ENCODE assay signal across 8 cellular contexts in the genomic region with DNA sequence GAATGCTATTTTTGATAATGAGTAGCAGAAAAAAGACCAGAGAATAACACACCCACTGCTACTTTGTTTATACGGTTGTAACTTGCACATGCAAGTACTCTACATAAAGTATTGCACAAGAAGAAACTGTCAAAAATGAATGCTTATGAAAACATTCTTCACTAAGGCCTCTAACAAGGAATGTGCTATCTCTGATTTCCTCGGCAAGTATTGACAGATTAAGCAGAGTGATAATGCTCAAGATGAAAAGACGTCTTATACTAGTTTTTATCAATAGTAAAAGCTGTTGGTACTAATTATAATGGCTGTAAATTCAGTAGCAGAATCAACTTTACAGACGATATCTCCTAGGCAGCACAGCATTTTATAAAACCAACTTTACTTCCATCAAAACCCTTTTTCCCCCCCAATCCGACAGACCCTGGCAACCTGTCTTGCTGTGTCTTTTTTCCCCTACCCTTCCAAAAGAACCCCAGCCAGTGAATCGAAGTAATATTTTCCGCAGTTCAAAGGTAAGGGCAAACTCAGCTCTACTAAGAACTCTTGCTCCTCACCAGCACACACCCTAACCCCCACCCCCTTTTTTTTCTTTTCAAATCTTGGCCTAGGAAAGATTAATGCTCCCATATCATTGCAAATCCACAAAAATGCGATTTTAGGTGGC. TPM values are rescaled to one million over a fixed set of nuclear protein-coding genes. Genes with fewer than 3 reads are reported as not detected.
DNase-seq lines count a peak whose midpoint lies in the region; ATAC-seq and TF ChIP-seq lines count a peak whose summit lies in the region.

No MANE protein-coding gene starts in this region.

- no peak for ATAC-seq in Panc1

- H3K36me3 Mint-ChIP-seq in activated T-cell treated with anti-CD3 and anti-CD28 coated beads, Interleukin-2, amount 50 U/mL, for 24 hours (ENCODE audit: low read depth): peaks cover 17% of the 10 kb centered on the region

- H3K36me3 ChIP-seq in Panc1 (ENCODE audit: control insufficient read depth, insufficient read depth, low read length) (peaks cover 3% of the 10 kb centered on the region; the same call in 1 of the 2 replicates), endocrine pancreas (ENCODE audit: control insufficient read depth, insufficient read depth, low read length) (no peaks in the 10 kb centered on the region), neural cell (ENCODE audit: insufficient read depth, low read length) (no peaks in the 10 kb centered on the region)

- peak overlapping the region; percentile 94 for H3K27ac Mint-ChIP-seq in activated T-cell treated with anti-CD3 and anti-CD28 coated beads, Interleukin-2, amount 50 U/mL, for 24 hours

- H4K20me1 ChIP-seq in neural cell (ENCODE audit: insufficient read depth): no peaks in the 10 kb centered on the region

- no peak for DNase-seq in activated T-cell treated with anti-CD3 and anti-CD28 coated beads, Interleukin-2, amount 50 U/mL, for 24 hours
- no peak for DNase-seq in activated T-cell treated with anti-CD3 and anti-CD28 coated beads for 4 hours
- no peak for DNase-seq in Panc1 (ENCODE audit: low read depth, low spot score)
- no peak for DNase-seq in T-helper 9 cell
- DNase-seq in NCI-H345 (lab: John Stamatoyannopoulos, UW): no peak
- DNase-seq in DMS153 treated with DMSO at 0.1 percent for 48 hours (lab: John Stamatoyannopoulos, UW; ENCODE audit: unreplicated experiment): no peak

- H3K4me1 Mint-ChIP-seq in activated T-cell treated with anti-CD3 and anti-CD28 coated beads, Interleukin-2, amount 50 U/mL, for 24 hours (ENCODE audit: low read depth): peaks cover 55% of the 10 kb centered on the region

- CTCF ChIA-PET in Panc1 (lab: Charles Lee): no interaction called here

- intact Hi-C loops in Panc1 (cut with micrococcal nuclease; ENCODE audit: unreplicated experiment): no loop called here

- H3F3A ChIP-seq in neural cell (ENCODE audit: insufficient read depth, low read length, poor library complexity, severe bottlenecking): peaks cover 5% of the 10 kb centered on the region

- peak overlapping the region; percentile 96 for H3K4me3 Mint-ChIP-seq in activated T-cell treated with anti-CD3 and anti-CD28 coated beads, Interleukin-2, amount 50 U/mL, for 24 hours

- H3K4me2 ChIP-seq in neural cell (ENCODE audit: low read length): peak overlapping the region; percentile 91

- POLR2A ChIA-PET in Panc1 (lab: Charles Lee): no interaction called here

- TSS peak; percentile 87 for BruUV-seq in Panc1 (replicated peaks; lab: Mats Ljungman, UMichigan)

- H3K4me3 ChIP-seq in Panc1 (ENCODE audit: low read depth in 2 of 2, low read length in 2 of 2): peak overlapping the region; percentile 80 to 89
- peak overlapping the region; percentile 93 for H3K4me3 ChIP-seq in endocrine pancreas (ENCODE audit: control insufficient read depth, insufficient read depth, low read length)
- H3K4me3 ChIP-seq in neural cell (ENCODE audit: low read length): peak overlapping the region; percentile 94

- H2AFZ ChIP-seq in neural cell (ENCODE audit: low read depth, low read length): peak overlapping the region; percentile 37

- H3K9me3 Mint-ChIP-seq in activated T-cell treated with anti-CD3 and anti-CD28 coated beads, Interleukin-2, amount 50 U/mL, for 24 hours: no peaks in the 10 kb centered on the region

- no peaks in the 10 kb centered on the region for H3K9me2 ChIP-seq in neural cell (ENCODE audit: insufficient read depth, low read length)

- no peaks in the 10 kb centered on the region for H3K9me3 ChIP-seq in Panc1 (ENCODE audit: control insufficient read depth, insufficient read depth, low read depth, low read length)
- no peaks in the 10 kb centered on the region for H3K9me3 ChIP-seq in endocrine pancreas (ENCODE audit: control insufficient read depth, low read length)
- no peaks in the 10 kb centered on the region for H3K9me3 ChIP-seq in neural cell (ENCODE audit: low read length)

- H3K27me3 ChIP-seq in Panc1 (ENCODE audit: control insufficient read depth, insufficient read depth, low read length) (no peaks in the 10 kb centered on the region), endocrine pancreas (ENCODE audit: control insufficient read depth, insufficient read depth, low read length) (no peaks in the 10 kb centered on the region), neural cell (ENCODE audit: insufficient read depth, low read depth, low read length) (no peaks in the 10 kb centered on the region)

- H3K4me1 ChIP-seq in Panc1 (ENCODE audit: control insufficient read depth, insufficient read depth, low read length) (peaks cover 25% of the 10 kb centered on the region), endocrine pancreas (ENCODE audit: control insufficient read depth, insufficient read depth, low read length) (peaks cover 24% of the 10 kb centered on the region)

- TF ChIP-seq EP300 in neural cell (conservative IDR thresholded peaks at IDR 0.05; ENCODE audit: poor library complexity, severe bottlenecking): no peak

- peak overlapping the region; percentile 70 for H3K9ac ChIP-seq in endocrine pancreas (ENCODE audit: control insufficient read depth, insufficient read depth, low read length)
- H3K9ac ChIP-seq in neural cell (ENCODE audit: low read length): peak overlapping the region; percentile 90

- TF ChIP-seq RAD21 in neural cell (conservative IDR thresholded peaks at IDR 0.05): no peak

- H3K27ac ChIP-seq in Panc1 (ENCODE audit: low read length) (peak overlapping the region; percentile 82), neural cell (ENCODE audit: low read length) (peak overlapping the region; percentile 96)

- peaks cover 55% of the 10 kb centered on the region for H3K79me2 ChIP-seq in neural cell (replicated peaks; ENCODE audit: insufficient read depth, low read length)

- H3K27me3 Mint-ChIP-seq in activated T-cell treated with anti-CD3 and anti-CD28 coated beads, Interleukin-2, amount 50 U/mL, for 24 hours: no peaks in the 10 kb centered on the region

- in situ Hi-C loops in Panc1 (cut with HindIII; ENCODE audit: low pct_unique_long_range_greater_than_20kb, low sequenced_read_pairs): no loop called here

- TF ChIP-seq CTCF in Panc1 (IDR thresholded peaks at IDR 0.05): no peak
- TF ChIP-seq CTCF in neural cell (IDR thresholded peaks at IDR 0.05; ENCODE audit: poor library complexity, severe bottlenecking): no peak

TF ChIP-seq in neural cell, 6 proteins besides CTCF, POLR2A, EP300 and RAD21:
- TF ChIP-seq EZH2 (IDR thresholded peaks at IDR 0.05; ENCODE audit: borderline replicate concordance, insufficient read depth, low read length, poor library complexity, severe bottlenecking): no peak
- peak; percentile 13 for TF ChIP-seq TAF1 (IDR thresholded peaks at IDR 0.05; ENCODE audit: low read depth)
- no peak for TF ChIP-seq POLR2AphosphoS5 (IDR thresholded peaks at IDR 0.05)
- TF ChIP-seq, protein P1, sequence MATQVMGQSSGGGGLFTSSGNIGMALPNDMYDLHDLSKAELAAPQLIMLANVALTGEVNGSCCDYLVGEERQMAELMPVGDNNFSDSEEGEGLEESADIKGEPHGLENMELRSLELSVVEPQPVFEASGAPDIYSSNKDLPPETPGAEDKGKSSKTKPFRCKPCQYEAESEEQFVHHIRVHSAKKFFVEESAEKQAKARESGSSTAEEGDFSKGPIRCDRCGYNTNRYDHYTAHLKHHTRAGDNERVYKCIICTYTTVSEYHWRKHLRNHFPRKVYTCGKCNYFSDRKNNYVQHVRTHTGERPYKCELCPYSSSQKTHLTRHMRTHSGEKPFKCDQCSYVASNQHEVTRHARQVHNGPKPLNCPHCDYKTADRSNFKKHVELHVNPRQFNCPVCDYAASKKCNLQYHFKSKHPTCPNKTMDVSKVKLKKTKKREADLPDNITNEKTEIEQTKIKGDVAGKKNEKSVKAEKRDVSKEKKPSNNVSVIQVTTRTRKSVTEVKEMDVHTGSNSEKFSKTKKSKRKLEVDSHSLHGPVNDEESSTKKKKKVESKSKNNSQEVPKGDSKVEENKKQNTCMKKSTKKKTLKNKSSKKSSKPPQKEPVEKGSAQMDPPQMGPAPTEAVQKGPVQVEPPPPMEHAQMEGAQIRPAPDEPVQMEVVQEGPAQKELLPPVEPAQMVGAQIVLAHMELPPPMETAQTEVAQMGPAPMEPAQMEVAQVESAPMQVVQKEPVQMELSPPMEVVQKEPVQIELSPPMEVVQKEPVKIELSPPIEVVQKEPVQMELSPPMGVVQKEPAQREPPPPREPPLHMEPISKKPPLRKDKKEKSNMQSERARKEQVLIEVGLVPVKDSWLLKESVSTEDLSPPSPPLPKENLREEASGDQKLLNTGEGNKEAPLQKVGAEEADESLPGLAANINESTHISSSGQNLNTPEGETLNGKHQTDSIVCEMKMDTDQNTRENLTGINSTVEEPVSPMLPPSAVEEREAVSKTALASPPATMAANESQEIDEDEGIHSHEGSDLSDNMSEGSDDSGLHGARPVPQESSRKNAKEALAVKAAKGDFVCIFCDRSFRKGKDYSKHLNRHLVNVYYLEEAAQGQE (IDR thresholded peaks at IDR 0.05; ENCODE audit: borderline replicate concordance): no peak
- no peak for TF ChIP-seq SMC3 (conservative IDR thresholded peaks at IDR 0.05; ENCODE audit: poor library complexity)
- no peak for TF ChIP-seq MXI1 (conservative IDR thresholded peaks at IDR 0.05; ENCODE audit: poor library complexity, severe bottlenecking)

RNA-seq across cellular contexts. Expression of a gene that starts 1.5 kb away (rescaled TPM):
- total RNA-seq in Panc1 (2021; ENCODE audit: unreplicated experiment): 47.5 TPM
- polyA plus RNA-seq in Panc1 (2012; ENCODE audit: insufficient read length): 15.4 TPM
- polyA plus RNA-seq in neural cell: 64.0 and 74.8 TPM in 2 replicates
- polyA minus RNA-seq in neural cell: 172 and 182 TPM in 2 replicates

RNA-seq across cellular contexts. Expression of a gene that starts 52.3 kb away (rescaled TPM):
- 103 TPM for total RNA-seq in Panc1 (2021; ENCODE audit: unreplicated experiment)
- 77.3 TPM for polyA plus RNA-seq in Panc1 (2012; ENCODE audit: insufficient read length)
- polyA plus RNA-seq in neural cell: 449 and 451 TPM in 2 replicates
- 174 and 193 TPM in 2 replicates for polyA minus RNA-seq in neural cell
